ENCODE assay signal across 32 cellular contexts in genomic region chr2:4291430-4291829, GRCh38.
"Had no signal": no experiment of that assay in that cellular context is flagged by ENCODE, and none has a peak within 500 bp of the region (broad histone marks: within the 10 kb centered on the region; RNA-seq: fewer than 3 reads in every experiment).

No MANE protein-coding gene starts in this region.

- H3K9me3 ChIP-seq: esophagus muscularis mucosa, heart left ventricle, ovary, right lobe of liver, thoracic aorta, uterus had no signal

- H3K27ac Mint-ChIP-seq: activated CD8-positive, alpha-beta memory T cell treated with anti-CD3 and anti-CD28 coated beads, Interleukin-2, amount 10 ng/mL, durations not matched to agents 7 days and 5 days; activated CD8-positive, alpha-beta T cell treated with anti-CD3 and anti-CD28 coated beads, Interleukin-2, amount 10 ng/mL, durations not matched to agents 7 days and 5 days; activated naive CD4-positive, alpha-beta T cell treated with anti-CD3 and anti-CD28 coated beads, Interleukin-2, amount 50 U/mL, for 72 hours; dendritic cell treated with granulocyte-macrophage colony-stimulating factor and Interleukin-4, amounts not matched to agents 40 ng/mL and 50 ng/mL, for 4 days; immature natural killer cell; mesothelial cell of epicardium; naive thymus-derived CD4-positive, alpha-beta T cell; progenitor cell of endocrine pancreas; stimulated activated naive CD8-positive, alpha-beta T cell treated with anti-CD3 and anti-CD28 coated beads, Interleukin-15, Interleukin-2, amounts not matched to agents 100 ng/mL and 50 ng/mL, for 24 hours; type B pancreatic cell; WTC11 had no signal

- H3K27me3 ChIP-seq: esophagus muscularis mucosa, foreskin keratinocyte, heart left ventricle, ovary, right lobe of liver, uterus had no signal

- H3K9me3 Mint-ChIP-seq: type B pancreatic cell had no signal

- H3K4me1 ChIP-seq: esophagus muscularis mucosa, foreskin keratinocyte, heart left ventricle, right lobe of liver, uterus had no signal

- DNase-seq: activated CD4-positive, alpha-beta T cell treated with anti-CD3 and anti-CD28 coated beads for 1 hour; activated CD4-positive, alpha-beta T cell treated with anti-CD3 and anti-CD28 coated beads, Interleukin-2, amount 50 U/mL, for 1 hour; activated CD8-positive, alpha-beta memory T cell treated with anti-CD3 and anti-CD28 coated beads, Interleukin-2, amount 10 ng/mL, durations not matched to agents 7 days and 5 days; activated CD8-positive, alpha-beta T cell treated with anti-CD3 and anti-CD28 coated beads, Interleukin-2, amount 10 ng/mL, durations not matched to agents 7 days and 5 days; activated naive CD4-positive, alpha-beta T cell; activated T-cell treated with anti-CD3 and anti-CD28 coated beads, Interleukin-2, amount 50 U/mL, for 48 hours; anterior cingulate cortex; effector CD4-positive, alpha-beta T cell; foreskin keratinocyte; heart left ventricle; hypothalamus; immature natural killer cell; kidney; left colon; mammary epithelial cell; naive thymus-derived CD4-positive, alpha-beta T cell; ovary; right lobe of liver; stimulated activated CD4-positive, alpha-beta T cell treated with anti-CD3 and anti-CD28 coated beads, Interleukin-12 subunit alpha, Interleukin-12 subunit beta, amount 100 ng/mL, for 4 hours; stimulated activated CD4-positive, alpha-beta T cell treated with anti-CD3 and anti-CD28 coated beads, Interleukin-4, amount 100 ng/mL, for 1 hour; uterus had no signal

- H3K36me3 Mint-ChIP-seq: activated CD8-positive, alpha-beta memory T cell treated with anti-CD3 and anti-CD28 coated beads, Interleukin-2, amount 10 ng/mL, durations not matched to agents 7 days and 5 days; activated naive CD4-positive, alpha-beta T cell treated with anti-CD3 and anti-CD28 coated beads, Interleukin-2, amount 50 U/mL, for 72 hours; immature natural killer cell; mesothelial cell of epicardium; naive thymus-derived CD4-positive, alpha-beta T cell; type B pancreatic cell had no signal

- ATAC-seq: activated CD8-positive, alpha-beta memory T cell treated with anti-CD3 and anti-CD28 coated beads, Interleukin-2, amount 10 ng/mL, durations not matched to agents 7 days and 5 days; activated CD8-positive, alpha-beta T cell treated with anti-CD3 and anti-CD28 coated beads, Interleukin-2, amount 10 ng/mL, durations not matched to agents 7 days and 5 days; activated naive CD4-positive, alpha-beta T cell treated with anti-CD3 and anti-CD28 coated beads, Interleukin-2, amount 50 U/mL, for 72 hours; foreskin keratinocyte; heart left ventricle; left colon; naive thymus-derived CD4-positive, alpha-beta T cell; right lobe of liver; WTC11 had no signal

- H3K27me3 Mint-ChIP-seq: activated CD8-positive, alpha-beta memory T cell treated with anti-CD3 and anti-CD28 coated beads, Interleukin-2, amount 10 ng/mL, durations not matched to agents 7 days and 5 days; central memory CD8-positive, alpha-beta T cell; dendritic cell treated with granulocyte-macrophage colony-stimulating factor and Interleukin-4, amounts not matched to agents 40 ng/mL and 50 ng/mL, for 4 days; naive thymus-derived CD4-positive, alpha-beta T cell; stimulated activated naive CD8-positive, alpha-beta T cell treated with anti-CD3 and anti-CD28 coated beads, Interleukin-15, Interleukin-2, amounts not matched to agents 100 ng/mL and 50 ng/mL, for 24 hours; type B pancreatic cell had no signal

- H3K4me1 Mint-ChIP-seq: activated CD8-positive, alpha-beta memory T cell treated with anti-CD3 and anti-CD28 coated beads, Interleukin-2, amount 10 ng/mL, durations not matched to agents 7 days and 5 days; central memory CD8-positive, alpha-beta T cell; immature natural killer cell; mesothelial cell of epicardium; naive thymus-derived CD4-positive, alpha-beta T cell; WTC11 had no signal

- H3K27ac ChIP-seq: esophagus muscularis mucosa, foreskin keratinocyte, heart left ventricle, ovary, right lobe of liver, skin epidermis, thoracic aorta, uterus had no signal

- H3K36me3 ChIP-seq: esophagus muscularis mucosa, heart left ventricle, ovary, right lobe of liver, thoracic aorta, uterus had no signal

- H3K4me3 ChIP-seq: esophagus muscularis mucosa, heart left ventricle, ovary, right lobe of liver, skin epidermis, thoracic aorta, uterus had no signal

- H3K4me3 Mint-ChIP-seq: activated CD8-positive, alpha-beta memory T cell treated with anti-CD3 and anti-CD28 coated beads, Interleukin-2, amount 10 ng/mL, durations not matched to agents 7 days and 5 days; activated CD8-positive, alpha-beta T cell treated with anti-CD3 and anti-CD28 coated beads, Interleukin-2, amount 10 ng/mL, durations not matched to agents 7 days and 5 days; central memory CD8-positive, alpha-beta T cell; dendritic cell treated with granulocyte-macrophage colony-stimulating factor and Interleukin-4, amounts not matched to agents 40 ng/mL and 50 ng/mL, for 4 days; immature natural killer cell; mesothelial cell of epicardium; naive thymus-derived CD4-positive, alpha-beta T cell; stimulated activated naive CD8-positive, alpha-beta T cell treated with anti-CD3 and anti-CD28 coated beads, Interleukin-15, Interleukin-2, amounts not matched to agents 100 ng/mL and 50 ng/mL, for 24 hours; type B pancreatic cell; WTC11 had no signal
